18 cellular contexts compared by ENCODE assay signal in the genomic region with DNA sequence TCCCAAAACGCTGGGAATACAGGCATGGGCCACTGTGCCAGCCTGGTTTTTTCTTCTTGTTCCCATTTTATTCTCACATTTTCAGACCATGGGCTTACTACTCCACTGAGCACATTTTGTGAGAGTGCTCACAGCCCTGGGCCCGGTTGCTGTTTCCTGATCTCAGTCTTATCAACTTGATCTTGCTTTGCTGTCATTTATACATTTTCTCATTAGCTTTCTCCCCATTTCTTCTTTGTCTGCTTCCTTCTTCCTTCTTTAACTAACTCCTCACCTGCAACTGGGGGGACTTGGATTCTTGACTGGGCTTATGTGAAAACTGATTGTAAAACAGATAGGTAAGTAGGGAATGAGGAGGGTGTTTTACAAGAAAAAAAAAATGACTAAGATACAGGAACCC.
DNase-seq lines count a peak whose midpoint lies in the region; ATAC-seq and TF ChIP-seq lines count a peak whose summit lies in the region.
"Had no signal": no experiment of that assay in that cellular context is flagged by ENCODE, and none has a peak within 500 bp of the region (broad histone marks: within the 10 kb centered on the region; RNA-seq: fewer than 3 reads in every experiment).

No MANE protein-coding gene starts in this region.

- peaks cover 9% of the 10 kb centered on the region for H3K4me1 Mint-ChIP-seq in T-helper 17 cell

- no peaks in the 10 kb centered on the region for H3K79me2 ChIP-seq in SK-N-SH (ENCODE audit: insufficient read depth)

- H3K27ac ChIP-seq in SK-N-SH (ENCODE audit: low read depth in 2 of 2, low read length in 1 of 2), result no peak overlapping the region
- peak overlapping the region; percentile 99 for H3K27ac ChIP-seq in epithelial cell of prostate
- peak overlapping the region; percentile 84 for H3K27ac ChIP-seq in psoas muscle
- H3K27ac ChIP-seq: 22Rv1; BLaER1 treated with 17β-estradiol and CSF1 and Interleukin-3, amounts not matched to agents 10 nM and 100 nM; upper lobe of right lung had no signal

- H3K9ac ChIP-seq in SK-N-SH, result no peak overlapping the region
- H3K9ac ChIP-seq: BLaER1 treated with 17β-estradiol and CSF1 and Interleukin-3, amounts not matched to agents 10 nM and 100 nM had no signal

- POLR2A ChIA-PET in SK-N-SH (lab: Yijun Ruan, JAX), result no interaction called here

- no peak overlapping the region for H3K4me3 Mint-ChIP-seq in T-helper 17 cell
- H3K4me3 Mint-ChIP-seq: dendritic cell treated with granulocyte-macrophage colony-stimulating factor and Interleukin-4, amounts not matched to agents 40 ng/mL and 50 ng/mL, for 4 days; HFFc6; stimulated activated memory B cell treated with anti-CD40 and anti-IgM and Interleukin-4, amounts not matched to agents 10 μg/mL and 1 μg/mL and 100 μg/mL, for 72 hours had no signal

- no peaks in the 10 kb centered on the region for H4K20me1 ChIP-seq in SK-N-SH (ENCODE audit: insufficient read depth)
- H4K20me1 ChIP-seq: BLaER1 treated with 17β-estradiol and CSF1 and Interleukin-3, amounts not matched to agents 10 nM and 100 nM had no signal

- no peak for TF ChIP-seq EP300 in SK-N-SH (IDR thresholded peaks at IDR 0.05; ENCODE audit: borderline replicate concordance in 1 of 2, low read depth in 1 of 2, low read length in 1 of 2)

- ATAC-seq in SK-N-SH treated with all-trans-retinoic acid at 6 μM for 48 hours, result no peak
- peak; percentile 64 for ATAC-seq in T-helper 17 cell
- no peak for ATAC-seq in psoas muscle
- ATAC-seq: stimulated activated memory B cell treated with anti-CD40 and anti-IgM and Interleukin-4, amounts not matched to agents 10 μg/mL and 1 μg/mL and 100 μg/mL, for 72 hours; upper lobe of right lung had no signal

- CTCF ChIA-PET in SK-N-SH (lab: Yijun Ruan, JAX), result interaction anchor here (1.1 to 9.7 kb wide), 2 partner anchors 19 to 47 kb away, joined by 5 to 92 read pairs; no protein-coding TSS in a partner anchor

- no peaks in the 10 kb centered on the region for H3K27me3 Mint-ChIP-seq in T-helper 17 cell
- H3K27me3 Mint-ChIP-seq: dendritic cell treated with granulocyte-macrophage colony-stimulating factor and Interleukin-4, amounts not matched to agents 40 ng/mL and 50 ng/mL, for 4 days; stimulated activated memory B cell treated with anti-CD40 and anti-IgM and Interleukin-4, amounts not matched to agents 10 μg/mL and 1 μg/mL and 100 μg/mL, for 72 hours had no signal

- intact Hi-C loops in psoas muscle (cut with DNase I), result loop anchor here in 1 of 2 donors (5.0 kb wide), 1 partner anchor 139 kb away; a partner anchor contains a TSS

- H3K4me2 ChIP-seq in SK-N-SH, result no peak overlapping the region
- H3K4me2 ChIP-seq: BLaER1 treated with 17β-estradiol and CSF1 and Interleukin-3, amounts not matched to agents 10 nM and 100 nM had no signal

- H3K9me3 ChIP-seq in SK-N-SH (no peaks in the 10 kb centered on the region), T-helper 17 cell (ENCODE audit: control insufficient read depth, low read length, poor library complexity, severe bottlenecking) (no peaks in the 10 kb centered on the region), psoas muscle (no peaks in the 10 kb centered on the region)
- H3K9me3 ChIP-seq: BLaER1 treated with 17β-estradiol and CSF1 and Interleukin-3, amounts not matched to agents 10 nM and 100 nM; upper lobe of right lung had no signal

- no peak for TF ChIP-seq RAD21 in SK-N-SH (IDR thresholded peaks at IDR 0.05; ENCODE audit: low read length)

- H3K4me1 ChIP-seq in SK-N-SH (ENCODE audit: control insufficient read depth in 1 of 2, insufficient read depth in 2 of 2, low read depth in 1 of 2, low read length in 1 of 2) (peaks cover 0 to 6% of the 10 kb centered on the region in 2 experiments; a peak in 3 of 4 replicates), psoas muscle (peaks cover 50% of the 10 kb centered on the region)
- H3K4me1 ChIP-seq: upper lobe of right lung had no signal

- no peak overlapping the region for H2AFZ ChIP-seq in SK-N-SH (ENCODE audit: low read depth)

- no peak overlapping the region for H3K27ac Mint-ChIP-seq in T-helper 17 cell
- H3K27ac Mint-ChIP-seq: dendritic cell treated with granulocyte-macrophage colony-stimulating factor and Interleukin-4, amounts not matched to agents 40 ng/mL and 50 ng/mL, for 4 days; HFFc6; stimulated activated memory B cell treated with anti-CD40 and anti-IgM and Interleukin-4, amounts not matched to agents 10 μg/mL and 1 μg/mL and 100 μg/mL, for 72 hours had no signal

- H3K27me3 ChIP-seq in SK-N-SH (ENCODE audit: insufficient read depth) (no peaks in the 10 kb centered on the region), psoas muscle (ENCODE audit: insufficient read depth in 3 of 3, low read length in 2 of 3) (no peaks in the 10 kb centered on the region)
- H3K27me3 ChIP-seq: BLaER1 treated with 17β-estradiol and CSF1 and Interleukin-3, amounts not matched to agents 10 nM and 100 nM; upper lobe of right lung had no signal

- DNase-seq in SK-N-SH (no peak), T-helper 17 cell (no peak), epithelial cell of prostate (ENCODE audit: low read depth, low spot score) (no peak), psoas muscle (no peak), cerebellar cortex (ENCODE audit: low spot score) (no peak), NAMALWA (ENCODE audit: low spot score) (no peak), epidermal melanocyte (ENCODE audit: insufficient read length, low spot score) (no peak)
- DNase-seq: DMS53, HFFc6, hippocampal formation, NCI-H2081, NCI-H510A, upper lobe of right lung had no signal

- TF ChIP-seq CTCF in SK-N-SH (IDR thresholded peaks at IDR 0.05) (no peak), psoas muscle (IDR thresholded peaks at IDR 0.05) (no peak)

- H3K36me3 ChIP-seq in SK-N-SH (replicated peaks in 1 of 2; ENCODE audit: control insufficient read depth in 1 of 2, insufficient read depth in 2 of 2, low read length in 1 of 2) (no peaks in the 10 kb centered on the region), psoas muscle (ENCODE audit: insufficient read depth in 1 of 2, low read depth in 1 of 2) (no peaks in the 10 kb centered on the region)
- H3K36me3 ChIP-seq: upper lobe of right lung had no signal

- H3K4me3 ChIP-seq in SK-N-SH (ENCODE audit: low read depth in 2 of 2, low read length in 1 of 2) (no peak overlapping the region), psoas muscle (no peak overlapping the region)
- H3K4me3 ChIP-seq: BLaER1 treated with 17β-estradiol and CSF1 and Interleukin-3, amounts not matched to agents 10 nM and 100 nM; upper lobe of right lung had no signal

- H3K9me2 ChIP-seq in SK-N-SH, result no peaks in the 10 kb centered on the region

- peaks cover 7% of the 10 kb centered on the region for H3F3A ChIP-seq in SK-N-SH (replicated peaks; ENCODE audit: insufficient read depth)

- 49% methylated on average over 2 of the region's 2 CpGs for WGBS in SK-N-SH (ENCODE audit: low lambda C conversion rate)
- WGBS in psoas muscle, 3 donors, result 59 to 69% (median 64%) methylated on average over 2 of the region's 2 CpGs

- H3K36me3 Mint-ChIP-seq in T-helper 17 cell (ENCODE audit: low read depth), result peaks cover 2% of the 10 kb centered on the region
- H3K36me3 Mint-ChIP-seq: stimulated activated memory B cell treated with anti-CD40 and anti-IgM and Interleukin-4, amounts not matched to agents 10 μg/mL and 1 μg/mL and 100 μg/mL, for 72 hours had no signal

TF ChIP-seq in SK-N-SH, 30 proteins besides CTCF, POLR2A, EP300 and RAD21:
- TF ChIP-seq SIN3A (IDR thresholded peaks at IDR 0.05; ENCODE audit: borderline replicate concordance, low read depth, low read length) (no peak), GATA2 (CRISPR knock-in tag; IDR thresholded peaks at IDR 0.05) (0 out of 2 replicates have a peak, but pooled peaks have one; percentile 17)
TF ChIP-seq in SK-N-SH: peak in this region for 1.

TF ChIP-seq in SK-N-SH treated with all-trans-retinoic acid at 6 μM for 48 hours, 23 proteins besides CTCF, POLR2A, EP300 and RAD21:
- TF ChIP-seq BACH2 (CRISPR knock-in tag; IDR thresholded peaks at IDR 0.05; ENCODE audit: borderline replicate concordance), result no peak
- no peak for TF ChIP-seq RARB (CRISPR knock-in tag; IDR thresholded peaks at IDR 0.05)
- TF ChIP-seq ZNF8 (CRISPR knock-in tag; IDR thresholded peaks at IDR 0.05), result no peak
- no peak for TF ChIP-seq CSDC2 (CRISPR knock-in tag; IDR thresholded peaks at IDR 0.05)
- no peak for TF ChIP-seq ESRRG (CRISPR knock-in tag; IDR thresholded peaks at IDR 0.05)
- TF ChIP-seq, protein P1, sequence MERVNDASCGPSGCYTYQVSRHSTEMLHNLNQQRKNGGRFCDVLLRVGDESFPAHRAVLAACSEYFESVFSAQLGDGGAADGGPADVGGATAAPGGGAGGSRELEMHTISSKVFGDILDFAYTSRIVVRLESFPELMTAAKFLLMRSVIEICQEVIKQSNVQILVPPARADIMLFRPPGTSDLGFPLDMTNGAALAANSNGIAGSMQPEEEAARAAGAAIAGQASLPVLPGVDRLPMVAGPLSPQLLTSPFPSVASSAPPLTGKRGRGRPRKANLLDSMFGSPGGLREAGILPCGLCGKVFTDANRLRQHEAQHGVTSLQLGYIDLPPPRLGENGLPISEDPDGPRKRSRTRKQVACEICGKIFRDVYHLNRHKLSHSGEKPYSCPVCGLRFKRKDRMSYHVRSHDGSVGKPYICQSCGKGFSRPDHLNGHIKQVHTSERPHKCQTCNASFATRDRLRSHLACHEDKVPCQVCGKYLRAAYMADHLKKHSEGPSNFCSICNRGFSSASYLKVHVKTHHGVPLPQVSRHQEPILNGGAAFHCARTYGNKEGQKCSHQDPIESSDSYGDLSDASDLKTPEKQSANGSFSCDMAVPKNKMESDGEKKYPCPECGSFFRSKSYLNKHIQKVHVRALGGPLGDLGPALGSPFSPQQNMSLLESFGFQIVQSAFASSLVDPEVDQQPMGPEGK (CRISPR knock-in tag; IDR thresholded peaks at IDR 0.05; ENCODE audit: borderline replicate concordance), result no peak
- no peak for TF ChIP-seq ISL1 (CRISPR knock-in tag; IDR thresholded peaks at IDR 0.05)
- no peak for TF ChIP-seq GLIS3 (CRISPR knock-in tag; IDR thresholded peaks at IDR 0.05)

Comparison
In these comparisons a context has a peak if more than half of its experiments do, and no peak if none do; other contexts are left out.
1. H3K27ac ChIP-seq: peak in epithelial cell of prostate (single experiment) and psoas muscle (single experiment); none in SK-N-SH (0 of 2).